1 cellular context compared by ENCODE assay signal in the genomic region with DNA sequence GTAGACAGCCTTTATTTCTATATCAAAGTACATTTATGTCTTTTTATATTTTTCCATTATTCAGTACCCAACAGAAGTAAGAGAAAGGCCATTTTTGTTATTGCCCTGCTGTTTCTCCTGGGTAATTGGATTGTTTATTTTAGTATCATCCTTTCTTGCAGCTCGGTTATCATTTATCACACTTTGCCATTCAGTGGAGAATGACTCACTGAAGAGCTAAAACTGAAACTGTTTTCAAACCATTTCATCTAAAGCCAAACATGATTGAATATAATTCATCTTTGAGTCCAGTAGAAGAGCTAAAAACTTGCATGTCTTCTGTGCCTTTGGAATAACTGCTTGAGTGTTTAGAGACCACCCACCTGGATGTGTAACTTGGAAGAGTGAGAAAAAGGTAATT.
TF ChIP-seq lines count a peak whose summit lies in the region.

No MANE protein-coding gene starts in this region.

TF ChIP-seq in SK-N-SH, 30 proteins besides CTCF, POLR2A, EP300 and RAD21 (continued from another document):
- TF ChIP-seq NFIC (IDR thresholded peaks at IDR 0.05; ENCODE audit: borderline replicate concordance) (no peak), TAF1 (IDR thresholded peaks at IDR 0.05; ENCODE audit: borderline replicate concordance, low read depth, low read length) (no peak), POLR2AphosphoS5 (IDR thresholded peaks at IDR 0.05; ENCODE audit: low read depth, low read length) (no peak), MEF2A (IDR thresholded peaks at IDR 0.05; ENCODE audit: borderline replicate concordance, low read depth) (no peak), CHD2 (IDR thresholded peaks at IDR 0.05; ENCODE audit: low read length, partially characterized antibody) (no peak), EZH2phosphoT487 (IDR thresholded peaks at IDR 0.05; ENCODE audit: borderline replicate concordance, low read depth) (no peak), YY1 (IDR thresholded peaks at IDR 0.05; ENCODE audit: low read depth) (no peak), FOXM1 (IDR thresholded peaks at IDR 0.05; ENCODE audit: low read depth) (no peak), ELF1 (IDR thresholded peaks at IDR 0.05) (no peak), FOXJ3 (CRISPR knock-in tag; IDR thresholded peaks at IDR 0.05) (no peak), GABPA (IDR thresholded peaks at IDR 0.05; ENCODE audit: low read depth) (no peak)
- TF ChIP-seq, protein P1, sequence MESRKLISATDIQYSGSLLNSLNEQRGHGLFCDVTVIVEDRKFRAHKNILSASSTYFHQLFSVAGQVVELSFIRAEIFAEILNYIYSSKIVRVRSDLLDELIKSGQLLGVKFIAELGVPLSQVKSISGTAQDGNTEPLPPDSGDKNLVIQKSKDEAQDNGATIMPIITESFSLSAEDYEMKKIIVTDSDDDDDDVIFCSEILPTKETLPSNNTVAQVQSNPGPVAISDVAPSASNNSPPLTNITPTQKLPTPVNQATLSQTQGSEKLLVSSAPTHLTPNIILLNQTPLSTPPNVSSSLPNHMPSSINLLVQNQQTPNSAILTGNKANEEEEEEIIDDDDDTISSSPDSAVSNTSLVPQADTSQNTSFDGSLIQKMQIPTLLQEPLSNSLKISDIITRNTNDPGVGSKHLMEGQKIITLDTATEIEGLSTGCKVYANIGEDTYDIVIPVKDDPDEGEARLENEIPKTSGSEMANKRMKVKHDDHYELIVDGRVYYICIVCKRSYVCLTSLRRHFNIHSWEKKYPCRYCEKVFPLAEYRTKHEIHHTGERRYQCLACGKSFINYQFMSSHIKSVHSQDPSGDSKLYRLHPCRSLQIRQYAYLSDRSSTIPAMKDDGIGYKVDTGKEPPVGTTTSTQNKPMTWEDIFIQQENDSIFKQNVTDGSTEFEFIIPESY (IDR thresholded peaks at IDR 0.05; ENCODE audit: borderline replicate concordance, low read depth), result no peak
TF ChIP-seq in SK-N-SH: peak in this region for 0.
